ENCODE assay signal across 21 cellular contexts in genomic region chr1:160489513-160490261, GRCh38.
A peak's percentile ranks its signal among the peaks of the same experiment; 100 is the strongest.
DNase-seq lines count a peak whose midpoint lies in the region; ATAC-seq and TF ChIP-seq lines count a peak whose summit lies in the region.
"Had no signal": no experiment of that assay in that cellular context is flagged by ENCODE, and none has a peak within 500 bp of the region (broad histone marks: within the 10 kb centered on the region; RNA-seq: fewer than 3 reads in every experiment).

No MANE protein-coding gene starts in this region.

- DNase-seq in kidney glomerular epithelial cell (lab: John Stamatoyannopoulos, UW) (peak; percentile 22), DMS153 treated with DMSO at 0.1 percent for 48 hours (lab: John Stamatoyannopoulos, UW; ENCODE audit: unreplicated experiment) (no peak), NCI-H2107 treated with DMSO at 0.1 percent for 48 hours (lab: John Stamatoyannopoulos, UW; ENCODE audit: unreplicated experiment) (no peak), NCI-H1436 treated with DMSO at 0.1 percent for 48 hours (lab: John Stamatoyannopoulos, UW) (no peak)
- DNase-seq: amniotic stem cell; EL; foreskin melanocyte; mammary epithelial cell; NCI-H187; NCI-H524; occipital lobe; OCI-M1; stimulated activated naive CD4-positive, alpha-beta T cell treated with Interleukin-2 at 50 U/mL for 16 hours had no signal

- no peak for ATAC-seq in HG02870 (IDR thresholded peaks at IDR 0.05; ENCODE audit: unreplicated experiment)
- ATAC-seq: HCT116, WTC11 had no signal

- H3K27me3 ChIP-seq in BLaER1 treated with 17β-estradiol and CSF1 and Interleukin-3, amounts not matched to agents 10 nM and 100 nM: no peaks in the 10 kb centered on the region
- H3K27me3 ChIP-seq in DOHH2 (ENCODE audit: control insufficient read depth, low read length): no peaks in the 10 kb centered on the region

- peak overlapping the region; percentile 50 to 91 (median 75) for H3K4me2 ChIP-seq in BLaER1 treated with 17β-estradiol and CSF1 and Interleukin-3, amounts not matched to agents 10 nM and 100 nM
- H3K4me2 ChIP-seq in DOHH2 (ENCODE audit: low read length): peak overlapping the region; percentile 84
- H3K4me2 ChIP-seq: KMS-11 had no signal

- peak overlapping the region in 10 of 11 experiments; percentile 0 to 79 (median 56); a peak in 16 of 22 replicates for H3K27ac ChIP-seq in BLaER1 treated with 17β-estradiol and CSF1 and Interleukin-3, amounts not matched to agents 10 nM and 100 nM
- peak overlapping the region; percentile 91 for H3K27ac ChIP-seq in DOHH2 (ENCODE audit: low read depth, low read length)
- H3K27ac ChIP-seq: KMS-11 had no signal

- H3K9me3 ChIP-seq in BLaER1 treated with 17β-estradiol and CSF1 and Interleukin-3, amounts not matched to agents 10 nM and 100 nM (replicated peaks in 1 of 11): peaks cover 13 to 42% (median 37%) of the 10 kb centered on the region in 11 experiments; a peak in 20 of 22 replicates
- peaks cover 6% of the 10 kb centered on the region; the same call in 1 of the 2 replicates for H3K9me3 ChIP-seq in DOHH2 (ENCODE audit: control insufficient read depth, insufficient read depth, low read length)

- peaks cover 27% of the 10 kb centered on the region for H3F3A ChIP-seq in DOHH2 (ENCODE audit: control insufficient read depth, insufficient read depth)

- no peak for TF ChIP-seq CTCF in DOHH2 (IDR thresholded peaks at IDR 0.05; ENCODE audit: low read depth, low read length, poor library complexity, severe bottlenecking)

- peaks cover 51 to 81% (median 71%) of the 10 kb centered on the region in 10 experiments for H3K4me1 ChIP-seq in BLaER1 treated with 17β-estradiol and CSF1 and Interleukin-3, amounts not matched to agents 10 nM and 100 nM
- peaks cover 84% of the 10 kb centered on the region for H3K4me1 ChIP-seq in DOHH2 (ENCODE audit: control insufficient read depth, low read length)

- peaks cover 10% of the 10 kb centered on the region for H3K79me2 ChIP-seq in DOHH2 (ENCODE audit: control insufficient read depth, low read length)

- peaks cover 0 to 20% (median 0%) of the 10 kb centered on the region in 11 experiments; a peak in 5 of 22 replicates for H3K36me3 ChIP-seq in BLaER1 treated with 17β-estradiol and CSF1 and Interleukin-3, amounts not matched to agents 10 nM and 100 nM
- peaks cover 86% of the 10 kb centered on the region for H3K36me3 ChIP-seq in DOHH2 (ENCODE audit: control insufficient read depth, low read length)

- H3K4me3 ChIP-seq in BLaER1 treated with 17β-estradiol and CSF1 and Interleukin-3, amounts not matched to agents 10 nM and 100 nM: peak overlapping the region in 3 of 10 experiments; percentile 25 to 34 (median 31); a peak in 4 of 20 replicates
- peak overlapping the region; percentile 48 for H3K4me3 ChIP-seq in DOHH2 (ENCODE audit: low read length)
- H3K4me3 ChIP-seq: skin epidermis had no signal

- peak overlapping the region in 6 of 11 experiments; percentile 3 to 72 (median 61); a peak in 10 of 22 replicates for H3K9ac ChIP-seq in BLaER1 treated with 17β-estradiol and CSF1 and Interleukin-3, amounts not matched to agents 10 nM and 100 nM
- H3K9ac ChIP-seq: KMS-11 had no signal

- no peaks in the 10 kb centered on the region for H4K20me1 ChIP-seq in BLaER1 treated with 17β-estradiol and CSF1 and Interleukin-3, amounts not matched to agents 10 nM and 100 nM
- H4K20me1 ChIP-seq in DOHH2 (ENCODE audit: control insufficient read depth, insufficient read depth, low read depth, low read length): no peaks in the 10 kb centered on the region

- no peaks in the 10 kb centered on the region for H3K9me2 ChIP-seq in DOHH2 (replicated peaks; ENCODE audit: control insufficient read depth, low read length)

- peak; percentile 44; the same call in 1 of the 2 replicates for TF ChIP-seq POLR2A in Raji (IDR thresholded peaks at IDR 0.05; ENCODE audit: insufficient read depth, low read depth, low read length)
